In the genomic region with DNA sequence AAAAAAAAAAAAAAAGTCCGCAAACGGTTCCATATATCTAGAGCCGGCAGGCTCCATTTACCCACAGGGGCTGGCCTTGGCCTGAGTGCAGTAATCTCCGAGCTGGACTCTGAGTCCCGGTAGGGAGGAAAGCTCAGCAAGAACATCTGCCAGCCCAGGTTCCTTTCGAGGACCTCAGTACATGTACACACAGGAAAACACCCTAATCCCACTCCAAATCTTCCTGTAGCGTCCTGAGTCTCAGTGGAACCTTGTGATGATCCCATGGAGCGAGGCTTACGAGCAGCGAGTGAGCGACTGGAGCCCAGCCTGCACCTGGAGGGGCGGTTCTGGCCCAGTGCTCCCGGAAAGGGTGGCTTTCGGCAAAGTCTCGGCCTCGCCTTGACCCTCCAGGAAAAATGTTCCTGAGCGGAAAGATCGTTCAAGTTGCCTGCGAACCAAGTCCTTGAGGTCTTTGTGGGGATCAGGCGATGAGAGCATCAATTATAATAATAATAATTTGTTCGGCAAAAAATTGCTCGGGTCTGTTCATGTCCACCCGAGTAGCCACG, we compare ENCODE assay signal across 11 cellular contexts. TPM values are rescaled to one million over a fixed set of nuclear protein-coding genes. Genes with fewer than 3 reads are reported as not detected.
DNase-seq lines count a peak whose midpoint lies in the region; ATAC-seq and TF ChIP-seq lines count a peak whose summit lies in the region.
"Had no signal": no experiment of that assay in that cellular context is flagged by ENCODE, and none has a peak within 500 bp of the region (broad histone marks: within the 10 kb centered on the region; RNA-seq: fewer than 3 reads in every experiment).

No MANE protein-coding gene starts in this region.

- H2BK12ac ChIP-seq in neuronal stem cell (ENCODE audit: low read length): no peak overlapping the region

- H3K9ac ChIP-seq in neuronal stem cell (ENCODE audit: low read depth, low read length, poor library complexity): peak overlapping the region; percentile 79

- H3K4me3 ChIP-seq in neuronal stem cell (ENCODE audit: low read length in 2 of 2): peak overlapping the region; percentile 51 to 83
- H3K4me3 ChIP-seq in upper lobe of right lung: no peak overlapping the region
- H3K4me3 ChIP-seq: skin epidermis had no signal

- H3K27ac Mint-ChIP-seq in central memory CD8-positive, alpha-beta T cell (ENCODE audit: low read depth): peak overlapping the region; percentile 76

- H3K18ac ChIP-seq in neuronal stem cell (ENCODE audit: low read length): peak overlapping the region; percentile 31

- no peak overlapping the region for H3K27ac ChIP-seq in neuronal stem cell (replicated peaks; ENCODE audit: low read length)
- no peak overlapping the region for H3K27ac ChIP-seq in upper lobe of right lung
- H3K27ac ChIP-seq: skin epidermis had no signal

- peaks cover 92% of the 10 kb centered on the region for H3K27me3 Mint-ChIP-seq in central memory CD8-positive, alpha-beta T cell

- no peak overlapping the region for H2BK5ac ChIP-seq in neuronal stem cell (ENCODE audit: low read length)

- H3K4me3 Mint-ChIP-seq in central memory CD8-positive, alpha-beta T cell: peak overlapping the region; percentile 41

- no CpG with 5 or more reads among the region's 24 CpGs for WGBS in neuronal stem cell (ENCODE audit: extremely low coverage in 2 of 2, insufficient read length in 2 of 2, insufficient replicate concordance in 1 of 2), 2 donors

- no peak overlapping the region for H2AK5ac ChIP-seq in neuronal stem cell (ENCODE audit: low read depth, low read length)

- peak; percentile 4 for DNase-seq in DMS79 treated with DMSO at 0.1 percent for 48 hours (lab: John Stamatoyannopoulos, UW)
- no peak for DNase-seq in DMS79 (lab: John Stamatoyannopoulos, UW)
- peak; percentile 70 for DNase-seq in NCI-H1105 treated with DMSO at 0.1 percent for 48 hours (lab: John Stamatoyannopoulos, UW)
- DNase-seq in central memory CD8-positive, alpha-beta T cell (ENCODE audit: low spot score in 2 of 2): no peak
- no peak for DNase-seq in neuronal stem cell (ENCODE audit: low spot score)
- no peak for DNase-seq in cardiac septum (ENCODE audit: low spot score)
- no peak for DNase-seq in 8988T
- no peak for DNase-seq in upper lobe of right lung
- DNase-seq: NCI-H526 treated with DMSO at 0.1 percent for 48 hours had no signal

- no peak for TF ChIP-seq CTCF in upper lobe of right lung (IDR thresholded peaks at IDR 0.05)

- H3K4me2 ChIP-seq in neuronal stem cell (ENCODE audit: insufficient read depth, low read length, poor library complexity, severe bottlenecking): peak overlapping the region; percentile 85

- ATAC-seq in central memory CD8-positive, alpha-beta T cell (replicated peaks; ENCODE audit: extremely low read depth, poor library complexity, severe bottlenecking): no peak
- ATAC-seq in upper lobe of right lung: no peak

- peaks cover 0 to 19% (median 0%) of the 10 kb centered on the region in 3 experiments for H3K27me3 ChIP-seq in neuronal stem cell (ENCODE audit: control insufficient read depth in 3 of 3, insufficient read depth in 3 of 3, low read depth in 1 of 3, low read length in 3 of 3)
- peaks cover 98% of the 10 kb centered on the region for H3K27me3 ChIP-seq in upper lobe of right lung

- H2BK15ac ChIP-seq in neuronal stem cell (ENCODE audit: low read length): no peak overlapping the region

- H2BK120ac ChIP-seq in neuronal stem cell (ENCODE audit: low read depth, low read length): no peak overlapping the region

- H3K9me3 ChIP-seq in neuronal stem cell (replicated peaks in 1 of 2; ENCODE audit: control insufficient read depth in 2 of 2, insufficient read depth in 1 of 2, low read depth in 1 of 2, low read length in 2 of 2): peaks cover 0 to 4% of the 10 kb centered on the region in 2 donors
- H3K9me3 ChIP-seq in upper lobe of right lung: no peaks in the 10 kb centered on the region

- H3K4me1 ChIP-seq in neuronal stem cell (ENCODE audit: control insufficient read depth in 2 of 2, insufficient read depth in 1 of 2, low read depth in 1 of 2, low read length in 2 of 2): peaks cover 0 to 2% of the 10 kb centered on the region in 2 donors
- no peaks in the 10 kb centered on the region for H3K4me1 ChIP-seq in upper lobe of right lung

- H3K79me1 ChIP-seq in neuronal stem cell (ENCODE audit: low read depth, low read length): no peaks in the 10 kb centered on the region

- no peaks in the 10 kb centered on the region for H3K9me3 Mint-ChIP-seq in central memory CD8-positive, alpha-beta T cell

- intact Hi-C loops in cardiac septum (cut with DNase I) (no loop called here), upper lobe of right lung (cut with DNase I) (no loop called here)

- peaks cover 20% of the 10 kb centered on the region for H3K36me3 Mint-ChIP-seq in central memory CD8-positive, alpha-beta T cell (ENCODE audit: insufficient read depth)

- H4K91ac ChIP-seq in neuronal stem cell (ENCODE audit: low read depth, low read length, poor library complexity): no peak overlapping the region

- peaks cover 5% of the 10 kb centered on the region for H3K4me1 Mint-ChIP-seq in central memory CD8-positive, alpha-beta T cell

- H2AFZ ChIP-seq in neuronal stem cell (ENCODE audit: low read length): peak overlapping the region; percentile 37

- H3K14ac ChIP-seq in neuronal stem cell (ENCODE audit: low read length): peak overlapping the region; percentile 12

- no peak overlapping the region for H3K4ac ChIP-seq in neuronal stem cell (ENCODE audit: low read length)

- H4K8ac ChIP-seq in neuronal stem cell (ENCODE audit: low read depth, low read length): no peak overlapping the region

- H3K36me3 ChIP-seq in neuronal stem cell (replicated peaks in 1 of 2; ENCODE audit: control insufficient read depth in 2 of 2, insufficient read depth in 2 of 2, low read length in 2 of 2): no peaks in the 10 kb centered on the region
- H3K36me3 ChIP-seq in upper lobe of right lung: no peaks in the 10 kb centered on the region

- no peak overlapping the region for H3K23ac ChIP-seq in neuronal stem cell (ENCODE audit: low read depth, low read length, poor library complexity)

RNA-seq across cellular contexts. Expression of gene PRSS16, which starts 32.1 kb away (rescaled TPM):
- polyA plus RNA-seq in neuronal stem cell (2013, experiment 1 of 2): 3.2 TPM
- 3.0 TPM for polyA plus RNA-seq in neuronal stem cell (2013, experiment 2 of 2)
- total RNA-seq in cardiac septum (not detected), upper lobe of right lung (15.1 TPM)

RNA-seq across cellular contexts. Expression of gene POM121L2, which starts 32.5 kb away (rescaled TPM):
- polyA plus RNA-seq in neuronal stem cell (2013, experiment 1 of 2): not detected
- 0.03 TPM for polyA plus RNA-seq in neuronal stem cell (2013, experiment 2 of 2)
- total RNA-seq in cardiac septum (not detected), upper lobe of right lung (not detected)
- total RNA-seq: urinary bladder had no signal

Comparison
In these comparisons a context has a peak if more than half of its experiments do, and no peak if none do; other contexts are left out.
1. DNase-seq: peak in DMS79 treated with DMSO at 0.1 percent for 48 hours (single experiment) and NCI-H1105 treated with DMSO at 0.1 percent for 48 hours (single experiment); none in DMS79 (single experiment), central memory CD8-positive, alpha-beta T cell (0 of 2), neuronal stem cell (single experiment), cardiac septum (single experiment), 8988T (single experiment) and upper lobe of right lung (single experiment).
2. RNA of gene PRSS16, which starts 32.1 kb away (total RNA-seq): 15.1 TPM in upper lobe of right lung (single experiment); not detected in cardiac septum (single experiment); every median in the first group is over 10 times any median in the second.